In genomic region chr7:41478187-41478586, GRCh38 we compare ENCODE assay signal across 23 cellular contexts.
A peak's percentile ranks its signal among the peaks of the same experiment; 100 is the strongest.
DNase-seq lines count a peak whose midpoint lies in the region; ATAC-seq, FAIRE-seq and TF ChIP-seq lines count a peak whose summit lies in the region.
"Had no signal": no experiment of that assay in that cellular context is flagged by ENCODE, and none has a peak within 500 bp of the region (broad histone marks: within the 10 kb centered on the region; RNA-seq: fewer than 3 reads in every experiment).

No MANE protein-coding gene starts in this region.

- peaks cover 23% of the 10 kb centered on the region for H3K4me1 Mint-ChIP-seq in activated B cell treated with CpG ODN at 0.5 μM for 24 hours
- H3K4me1 Mint-ChIP-seq in memory B cell, result peaks cover 12% of the 10 kb centered on the region
- H3K4me1 Mint-ChIP-seq: activated naive CD8-positive, alpha-beta T cell treated with anti-CD3 and anti-CD28 coated beads, Interleukin-2, amount 50 U/mL, for 24 hours; activated T-helper 17 cell treated with anti-CD3 and anti-CD28 coated beads, Interleukin-2, amount 50 U/mL, for 72 hours had no signal

- H3K4me3 Mint-ChIP-seq in activated B cell treated with CpG ODN at 0.5 μM for 24 hours (no peak overlapping the region), memory B cell (no peak overlapping the region)
- H3K4me3 Mint-ChIP-seq: activated naive CD8-positive, alpha-beta T cell treated with anti-CD3 and anti-CD28 coated beads, Interleukin-2, amount 50 U/mL, for 24 hours; activated T-helper 17 cell treated with anti-CD3 and anti-CD28 coated beads, Interleukin-2, amount 50 U/mL, for 72 hours had no signal

- no peak overlapping the region for H3K27ac Mint-ChIP-seq in activated B cell treated with CpG ODN at 0.5 μM for 24 hours
- H3K27ac Mint-ChIP-seq in memory B cell, result peak overlapping the region; percentile 61
- H3K27ac Mint-ChIP-seq: activated naive CD8-positive, alpha-beta T cell treated with anti-CD3 and anti-CD28 coated beads, Interleukin-2, amount 50 U/mL, for 24 hours; activated T-helper 17 cell treated with anti-CD3 and anti-CD28 coated beads, Interleukin-2, amount 50 U/mL, for 72 hours had no signal

- intact Hi-C loops in activated B cell treated with CpG ODN at 0.5 μM for 24 hours (cut with micrococcal nuclease), result loop anchor here (10.0 kb wide), 1 partner anchor 407 kb away; no protein-coding TSS in a partner anchor

- no peak for TF ChIP-seq CTCF in activated B cell treated with CpG ODN at 0.5 μM for 24 hours (IDR thresholded peaks at IDR 0.05)

- peaks cover 3% of the 10 kb centered on the region for H3K9me3 Mint-ChIP-seq in activated B cell treated with CpG ODN at 0.5 μM for 24 hours
- H3K9me3 Mint-ChIP-seq in memory B cell, result peaks cover 2% of the 10 kb centered on the region
- H3K9me3 Mint-ChIP-seq: activated naive CD8-positive, alpha-beta T cell treated with anti-CD3 and anti-CD28 coated beads, Interleukin-2, amount 50 U/mL, for 24 hours had no signal

- ATAC-seq in HG03103 (IDR thresholded peaks at IDR 0.05; ENCODE audit: low read depth, unreplicated experiment) (peak; percentile 42), activated B cell treated with CpG ODN at 0.5 μM for 24 hours (ENCODE audit: low read depth) (peak; percentile 25), memory B cell (ENCODE audit: low read depth) (peak; percentile 39), GM21447 (IDR thresholded peaks at IDR 0.05; ENCODE audit: unreplicated experiment) (no peak)
- ATAC-seq: activated CD4-positive, CD25-positive, alpha-beta regulatory T cell treated with anti-CD3 and anti-CD28 coated beads, Interleukin-2, amount 50 U/mL, for 24 hours; activated naive CD8-positive, alpha-beta T cell treated with anti-CD3 and anti-CD28 coated beads, Interleukin-2, amount 50 U/mL, for 24 hours; activated T-helper 17 cell treated with anti-CD3 and anti-CD28 coated beads, Interleukin-2, amount 50 U/mL, for 72 hours had no signal

- H3K36me3 Mint-ChIP-seq in activated B cell treated with CpG ODN at 0.5 μM for 24 hours (ENCODE audit: low read depth) (no peaks in the 10 kb centered on the region), memory B cell (peaks cover 2% of the 10 kb centered on the region)

- no peak for FAIRE-seq in GM12891 (lab: Jason Lieb, UNC)
- FAIRE-seq: G401.6, GM12892 had no signal

- TF ChIP-seq POLR2A in GM12891 (IDR thresholded peaks at IDR 0.05; ENCODE audit: low read depth, low read length), result no peak

- H3K27me3 Mint-ChIP-seq in activated B cell treated with CpG ODN at 0.5 μM for 24 hours (no peaks in the 10 kb centered on the region), memory B cell (no peaks in the 10 kb centered on the region)
- H3K27me3 Mint-ChIP-seq: activated naive CD8-positive, alpha-beta T cell treated with anti-CD3 and anti-CD28 coated beads, Interleukin-2, amount 50 U/mL, for 24 hours; activated T-helper 17 cell treated with anti-CD3 and anti-CD28 coated beads, Interleukin-2, amount 50 U/mL, for 72 hours had no signal

- POLR2A ChIA-PET in activated B cell treated with CpG ODN at 0.5 μM for 24 hours (lab: Charles Lee), result no interaction called here

- DNase-seq in GM12891 (ENCODE audit: insufficient read length, low spot score) (no peak), activated B cell treated with CpG ODN at 0.5 μM for 24 hours (no peak), memory B cell (ENCODE audit: low spot score in 2 of 2) (no peak), NCI-H510A (lab: John Stamatoyannopoulos, UW) (no peak), DMS79 (lab: John Stamatoyannopoulos, UW) (no peak)
- no peak for DNase-seq in activated CD4-positive, alpha-beta T cell treated with anti-CD3 and anti-CD28 coated beads, Interleukin-2, amount 50 U/mL, for 4 hours
- DNase-seq: activated naive CD8-positive, alpha-beta T cell treated with anti-CD3 and anti-CD28 coated beads, Interleukin-2, amount 50 U/mL, for 24 hours; C1 segment of cervical spinal cord; central memory CD4-positive, alpha-beta T cell; glutamatergic neuron; Karpas-422; left ventricle myocardium inferior; NCI-H1105 treated with DMSO at 0.1 percent for 48 hours; NCI-H524 treated with DMSO at 0.1 percent for 48 hours; SJCRH30; spleen; stimulated activated CD8-positive, alpha-beta memory T cell treated with anti-CD3 and anti-CD28 coated beads, Interleukin-4, amount 100 ng/mL, for 48 hours had no signal

- CTCF ChIA-PET in activated B cell treated with CpG ODN at 0.5 μM for 24 hours (lab: Charles Lee), result no interaction called here

TF ChIP-seq in GM12891, 5 proteins besides CTCF, POLR2A, EP300 and RAD21:
- no peak for TF ChIP-seq POU2F2 (IDR thresholded peaks at IDR 0.05; ENCODE audit: low read depth, low read length)
- peak; percentile 56 for TF ChIP-seq SPI1 (IDR thresholded peaks at IDR 0.05; ENCODE audit: low read depth, low read length)
- TF ChIP-seq POLR2AphosphoS5 (IDR thresholded peaks at IDR 0.05; ENCODE audit: low read depth, low read length), result no peak
- no peak for TF ChIP-seq TAF1 (IDR thresholded peaks at IDR 0.05; ENCODE audit: low read depth, low read length)
